23 cellular contexts compared by ENCODE assay signal in genomic region chr6:11890209-11890608, GRCh38.
DNase-seq lines count a peak whose midpoint lies in the region; ATAC-seq, FAIRE-seq and TF ChIP-seq lines count a peak whose summit lies in the region.
"Had no signal": no experiment of that assay in that cellular context is flagged by ENCODE, and none has a peak within 500 bp of the region (broad histone marks: within the 10 kb centered on the region; RNA-seq: fewer than 3 reads in every experiment).

No MANE protein-coding gene starts in this region.

- no peak overlapping the region for H3K18ac ChIP-seq in IMR-90 (ENCODE audit: low read depth, low read length)

- no peak overlapping the region for H2AK5ac ChIP-seq in IMR-90 (ENCODE audit: low read depth, low read length)

- POLR2A ChIA-PET in SK-N-SH (lab: Yijun Ruan, JAX): no interaction called here
- POLR2A ChIA-PET in A549 (lab: Yijun Ruan, JAX): no interaction called here
- POLR2A ChIA-PET in IMR-90 (lab: Charles Lee; ENCODE audit: unreplicated experiment): no interaction called here
- POLR2A ChIA-PET in K562 (lab: Yijun Ruan, JAX): no interaction called here

- H3K9me2 ChIP-seq in SK-N-SH: no peaks in the 10 kb centered on the region

- no peak for TF ChIP-seq POLR2A in A549 (IDR thresholded peaks at IDR 0.05; ENCODE audit: low read length)
- no peak for TF ChIP-seq POLR2A in IMR-90 (IDR thresholded peaks at IDR 0.05; ENCODE audit: low read depth, low read length)
- no peak for TF ChIP-seq POLR2A in K562 (conservative IDR thresholded peaks at IDR 0.05)

- H3K4me1 ChIP-seq in SK-N-SH (ENCODE audit: control insufficient read depth in 1 of 2, insufficient read depth in 2 of 2, low read depth in 1 of 2, low read length in 1 of 2) (no peaks in the 10 kb centered on the region), A549 (no peaks in the 10 kb centered on the region), IMR-90 (ENCODE audit: control insufficient read depth, insufficient read depth, low read length) (no peaks in the 10 kb centered on the region), K562 (replicated peaks in 1 of 2; ENCODE audit: control insufficient read depth in 2 of 2, insufficient read depth in 2 of 2, low read length in 2 of 2) (no peaks in the 10 kb centered on the region; a peak in 2 of 5 replicates)
- H3K4me1 ChIP-seq: BE2C, BLaER1 had no signal

- no peak overlapping the region for H3K14ac ChIP-seq in IMR-90 (replicated peaks; ENCODE audit: low read depth, low read length)

- H2AFZ ChIP-seq in SK-N-SH (ENCODE audit: low read depth) (peak overlapping the region; percentile 59; the same call in 1 of the 2 replicates), IMR-90 (replicated peaks; ENCODE audit: low read length, poor library complexity) (no peak overlapping the region), K562 (ENCODE audit: low read depth, low read length) (peak overlapping the region; percentile 41; the same call in 1 of the 2 replicates)

- dilution Hi-C loops in IMR-90 (cut with HindIII; ENCODE audit: low sequenced_read_pairs, unreplicated experiment): no loop called here

- H3K9me3 ChIP-seq in SK-N-SH (no peaks in the 10 kb centered on the region), A549 (no peaks in the 10 kb centered on the region), IMR-90 (ENCODE audit: control insufficient read depth, insufficient read depth, low read length) (no peaks in the 10 kb centered on the region), K562 (replicated peaks; ENCODE audit: control insufficient read depth, insufficient read depth, low read depth, low read length) (no peaks in the 10 kb centered on the region)
- H3K9me3 ChIP-seq: BE2C, BLaER1 had no signal

- H3K27me3 ChIP-seq in SK-N-SH (ENCODE audit: insufficient read depth) (no peaks in the 10 kb centered on the region), IMR-90 (ENCODE audit: control insufficient read depth, insufficient read depth, low read length) (no peaks in the 10 kb centered on the region), K562 (ENCODE audit: control insufficient read depth in 2 of 2, insufficient read depth in 2 of 2, low read length in 2 of 2) (no peaks in the 10 kb centered on the region)
- H3K27me3 ChIP-seq: BE2C, BLaER1 had no signal

- H2BK20ac ChIP-seq in IMR-90 (ENCODE audit: low read depth, low read length): no peak overlapping the region

- H3K36me3 ChIP-seq in SK-N-SH (replicated peaks in 1 of 2; ENCODE audit: control insufficient read depth in 1 of 2, insufficient read depth in 2 of 2, low read length in 1 of 2) (no peaks in the 10 kb centered on the region), IMR-90 (ENCODE audit: control insufficient read depth, insufficient read depth, low read length) (no peaks in the 10 kb centered on the region), K562 (ENCODE audit: control insufficient read depth, insufficient read depth, low read length) (no peaks in the 10 kb centered on the region)
- H3K36me3 ChIP-seq: BE2C, BLaER1 had no signal

- H2BK5ac ChIP-seq in IMR-90 (ENCODE audit: low read depth, low read length, poor library complexity, severe bottlenecking): no peak overlapping the region

- H3K27ac ChIP-seq in SK-N-SH (ENCODE audit: low read depth in 2 of 2, low read length in 1 of 2) (no peak overlapping the region), A549 (no peak overlapping the region), IMR-90 (ENCODE audit: insufficient read depth, low read length) (no peak overlapping the region), K562 (ENCODE audit: extremely low read depth, low read depth, low read length) (no peak overlapping the region)
- H3K27ac ChIP-seq: 22Rv1, BLaER1 had no signal

- no peak overlapping the region for H2BK120ac ChIP-seq in IMR-90 (ENCODE audit: low read depth, low read length)

- H4K8ac ChIP-seq in IMR-90 (ENCODE audit: low read depth in 2 of 2, low read length in 2 of 2): no peak overlapping the region

- intact Hi-C loops in IMR-90 (cut with micrococcal nuclease): no loop called here
- intact Hi-C loops in K562 (cut with micrococcal nuclease): no loop called here
- intact Hi-C loops in cardiac septum (cut with DNase I): no loop called here

- H3K79me2 ChIP-seq in SK-N-SH (ENCODE audit: insufficient read depth) (no peaks in the 10 kb centered on the region), K562 (ENCODE audit: control insufficient read depth, insufficient read depth, low read length) (no peaks in the 10 kb centered on the region)

- no peak overlapping the region for H2AK9ac ChIP-seq in IMR-90 (replicated peaks; ENCODE audit: low read depth, low read length, poor library complexity)

- FAIRE-seq in A549 (lab: Jason Lieb, UNC) (no peak), K562 (lab: Jason Lieb, UNC) (no peak)
- FAIRE-seq: GM12891 had no signal

- peaks cover 9% of the 10 kb centered on the region for H3F3A ChIP-seq in SK-N-SH (replicated peaks; ENCODE audit: insufficient read depth)

- CTCF ChIA-PET in SK-N-SH (lab: Yijun Ruan, JAX): no interaction called here
- CTCF ChIA-PET in A549 (lab: Yijun Ruan, JAX): no interaction called here
- CTCF ChIA-PET in IMR-90 (lab: Yijun Ruan, JAX): no interaction called here
- CTCF ChIA-PET in K562 (lab: Yijun Ruan, JAX; ENCODE audit: low intra/inter-chr PET ratio): no interaction called here

- no peak overlapping the region for H3K23ac ChIP-seq in IMR-90 (ENCODE audit: low read depth, low read length)

- in situ Hi-C loops in IMR-90 (cut with MboI; ENCODE audit: low sequenced_read_pairs): no loop called here
- in situ Hi-C loops in K562 (cut with MboI): no loop called here

- H3K9ac ChIP-seq in SK-N-SH: no peak overlapping the region
- H3K9ac ChIP-seq in IMR-90 (ENCODE audit: low read depth, low read length): no peak overlapping the region
- no peak overlapping the region for H3K9ac ChIP-seq in K562 (ENCODE audit: insufficient read depth in 1 of 2, low read depth in 2 of 2, low read length in 2 of 2)
- H3K9ac ChIP-seq: BLaER1 had no signal

- H3K4ac ChIP-seq in IMR-90 (ENCODE audit: low read depth, low read length): no peak overlapping the region

- no peak for TF ChIP-seq RAD21 in SK-N-SH (IDR thresholded peaks at IDR 0.05; ENCODE audit: low read length)
- no peak for TF ChIP-seq RAD21 in A549 (conservative IDR thresholded peaks at IDR 0.05 in 1 of 2, IDR thresholded peaks at IDR 0.05 in 1 of 2)
- no peak for TF ChIP-seq RAD21 in IMR-90 (IDR thresholded peaks at IDR 0.05; ENCODE audit: low read length)
- no peak for TF ChIP-seq RAD21 in K562 (CRISPR knock-in tag; conservative IDR thresholded peaks at IDR 0.05 in 1 of 2, IDR thresholded peaks at IDR 0.05 in 1 of 2)

- BruUV-seq in IMR-90 (replicated peaks; lab: Mats Ljungman, UMichigan) (no TSS peak), K562 (replicated peaks; lab: Mats Ljungman, UMichigan) (no TSS peak)

- no peak overlapping the region for H4K91ac ChIP-seq in IMR-90 (ENCODE audit: insufficient read depth, low read depth, low read length)

- H3K4me2 ChIP-seq in SK-N-SH (no peak overlapping the region), A549 (no peak overlapping the region), IMR-90 (ENCODE audit: low read depth, low read length) (no peak overlapping the region), K562 (ENCODE audit: insufficient read depth, low read length) (no peak overlapping the region)
- H3K4me2 ChIP-seq: BLaER1 had no signal

- ATAC-seq in SK-N-SH treated with all-trans-retinoic acid at 6 μM for 48 hours (no peak), A549 (no peak), IMR-90 (ENCODE audit: low read depth) (no peak), K562 (no peak), GM18870 (IDR thresholded peaks at IDR 0.05; ENCODE audit: unreplicated experiment) (no peak)

- no peak overlapping the region for H3K56ac ChIP-seq in IMR-90 (ENCODE audit: extremely low read depth, insufficient read depth, low read length)

- TF ChIP-seq EP300 in SK-N-SH (IDR thresholded peaks at IDR 0.05; ENCODE audit: borderline replicate concordance in 1 of 2, low read depth in 1 of 2, low read length in 1 of 2): no peak
- no peak for TF ChIP-seq EP300 in A549 (IDR thresholded peaks at IDR 0.05)
- no peak for TF ChIP-seq EP300 in K562 (IDR thresholded peaks at IDR 0.05; ENCODE audit: low read length)

- H3K9me1 ChIP-seq in IMR-90 (ENCODE audit: insufficient read depth, low read length) (no peaks in the 10 kb centered on the region), K562 (ENCODE audit: control insufficient read depth, insufficient read depth, low read length) (no peaks in the 10 kb centered on the region)

- DNase-seq in SK-N-SH (no peak), A549 (ENCODE audit: low read depth in 1 of 2, low spot score in 1 of 2) (no peak), IMR-90 (no peak), K562 (ENCODE audit: extremely low read depth in 1 of 4, low spot score in 3 of 4) (no peak), cardiac septum (ENCODE audit: low spot score) (no peak), pons (ENCODE audit: low spot score) (no peak)
- DNase-seq: ACHN; BE2C; C1 segment of cervical spinal cord; CD4-positive, alpha-beta memory T cell; CD4-positive, CD25-positive, alpha-beta regulatory T cell; CD8-positive, alpha-beta memory T cell; COR-L47; DMS 273 treated with DMSO at 0.1 percent for 48 hours; DMS153; DMS79; DND-41; GDM1 had no signal

- H2BK15ac ChIP-seq in IMR-90 (ENCODE audit: low read depth, low read length): no peak overlapping the region

- H3K4me3 ChIP-seq in SK-N-SH (ENCODE audit: low read depth in 2 of 2, low read length in 1 of 2): no peak overlapping the region
- no peak overlapping the region for H3K4me3 ChIP-seq in A549
- H3K4me3 ChIP-seq in IMR-90 (ENCODE audit: insufficient read depth, low read depth, low read length): no peak overlapping the region
- no peak overlapping the region for H3K4me3 ChIP-seq in K562
- H3K4me3 ChIP-seq: BLaER1 had no signal

- no peak overlapping the region for H4K5ac ChIP-seq in IMR-90 (ENCODE audit: low read depth, low read length)

- no peaks in the 10 kb centered on the region for H3K79me1 ChIP-seq in IMR-90 (ENCODE audit: low read depth in 1 of 2, low read length in 2 of 2)

- no peak for TF ChIP-seq CTCF in SK-N-SH (IDR thresholded peaks at IDR 0.05)
- no peak for TF ChIP-seq CTCF in A549 (IDR thresholded peaks at IDR 0.05)
- TF ChIP-seq CTCF in IMR-90 (conservative IDR thresholded peaks at IDR 0.05; ENCODE audit: low read depth, low read length): no peak
- TF ChIP-seq CTCF in K562 (IDR thresholded peaks at IDR 0.05 in 2 of 3, conservative IDR thresholded peaks at IDR 0.05 in 1 of 3; ENCODE audit: insufficient read depth in 2 of 3, low read depth in 1 of 3, low read length in 3 of 3): no peak

- no peaks in the 10 kb centered on the region for H4K20me1 ChIP-seq in SK-N-SH (ENCODE audit: insufficient read depth)
- H4K20me1 ChIP-seq in IMR-90 (ENCODE audit: insufficient read depth, low read length): no peaks in the 10 kb centered on the region
- H4K20me1 ChIP-seq in K562 (replicated peaks; ENCODE audit: control insufficient read depth, insufficient read depth, low read length): no peaks in the 10 kb centered on the region
- H4K20me1 ChIP-seq: BLaER1 had no signal

TF ChIP-seq in SK-N-SH, 30 proteins besides CTCF, POLR2A, EP300 and RAD21 (continues in another document):
- TF ChIP-seq MXI1 (IDR thresholded peaks at IDR 0.05; ENCODE audit: low read depth, low read length): no peak

TF ChIP-seq in A549, 52 proteins besides CTCF, POLR2A, EP300 and RAD21 (continues in another document):
- no peak for TF ChIP-seq HEYL (CRISPR knock-in tag; IDR thresholded peaks at IDR 0.05)

TF ChIP-seq in IMR-90, 13 proteins besides CTCF, POLR2A, EP300 and RAD21 (continues in another document):
- peak; percentile 47 for TF ChIP-seq MAFK (IDR thresholded peaks at IDR 0.05; ENCODE audit: low read depth, low read length)

TF ChIP-seq in K562, 482 proteins besides CTCF, POLR2A, EP300 and RAD21 (continues in another document):
- TF ChIP-seq MAFF (IDR thresholded peaks at IDR 0.05; ENCODE audit: low read length): peak; percentile 50; the same call in 1 of the 2 replicates
